17 cellular contexts compared by ENCODE assay signal in genomic region chr16:87033021-87033471, GRCh38.
DNase-seq lines count a peak whose midpoint lies in the region; ATAC-seq and TF ChIP-seq lines count a peak whose summit lies in the region.
"Had no signal": no experiment of that assay in that cellular context is flagged by ENCODE, and none has a peak within 500 bp of the region (broad histone marks: within the 10 kb centered on the region; RNA-seq: fewer than 3 reads in every experiment).

No MANE protein-coding gene starts in this region.

- H3K27me3 ChIP-seq in ascending aorta (no peaks in the 10 kb centered on the region), heart right ventricle (no peaks in the 10 kb centered on the region), neuronal stem cell (ENCODE audit: control insufficient read depth in 3 of 3, insufficient read depth in 3 of 3, low read depth in 1 of 3, low read length in 3 of 3) (peaks cover 0 to 7% (median 0%) of the 10 kb centered on the region in 3 experiments), tibial artery (no peaks in the 10 kb centered on the region), brain microvascular endothelial cell (replicated peaks) (no peaks in the 10 kb centered on the region)
- H3K27me3 ChIP-seq: Peyer's patch, SJSA1 had no signal

- no peak overlapping the region for H4K91ac ChIP-seq in neuronal stem cell (ENCODE audit: low read depth, low read length, poor library complexity)

- H3K4me1 ChIP-seq in ascending aorta (peaks cover 11 to 14% of the 10 kb centered on the region in 2 donors), heart right ventricle (peaks cover 0 to 25% (median 18%) of the 10 kb centered on the region in 9 donors), neuronal stem cell (ENCODE audit: control insufficient read depth in 2 of 2, insufficient read depth in 1 of 2, low read depth in 1 of 2, low read length in 2 of 2) (peaks cover 0 to 2% of the 10 kb centered on the region in 2 donors), tibial artery (peaks cover 0 to 27% (median 21%) of the 10 kb centered on the region in 4 donors)
- H3K4me1 ChIP-seq: Peyer's patch had no signal

- H3K36me3 ChIP-seq in ascending aorta (no peaks in the 10 kb centered on the region), heart right ventricle (no peaks in the 10 kb centered on the region), neuronal stem cell (replicated peaks in 1 of 2; ENCODE audit: control insufficient read depth in 2 of 2, insufficient read depth in 2 of 2, low read length in 2 of 2) (no peaks in the 10 kb centered on the region), tibial artery (no peaks in the 10 kb centered on the region), brain microvascular endothelial cell (replicated peaks) (no peaks in the 10 kb centered on the region)
- H3K36me3 ChIP-seq: Peyer's patch, SJSA1 had no signal

- H3K79me1 ChIP-seq in neuronal stem cell (ENCODE audit: low read depth, low read length) = no peaks in the 10 kb centered on the region

- no peaks in the 10 kb centered on the region for H3K9me3 ChIP-seq in ascending aorta
- no peaks in the 10 kb centered on the region for H3K9me3 ChIP-seq in heart right ventricle
- no peaks in the 10 kb centered on the region for H3K9me3 ChIP-seq in neuronal stem cell (replicated peaks in 1 of 2; ENCODE audit: control insufficient read depth in 2 of 2, insufficient read depth in 1 of 2, low read depth in 1 of 2, low read length in 2 of 2)
- no peaks in the 10 kb centered on the region for H3K9me3 ChIP-seq in tibial artery
- H3K9me3 ChIP-seq: Peyer's patch, SJSA1 had no signal

- no peak overlapping the region for H3K14ac ChIP-seq in neuronal stem cell (ENCODE audit: low read length)

- H3K4me2 ChIP-seq in neuronal stem cell (ENCODE audit: insufficient read depth, low read length, poor library complexity, severe bottlenecking) = no peak overlapping the region
- H3K4me2 ChIP-seq: GM23338 had no signal

- ATAC-seq in heart right ventricle = peak in 7 of 8 donors; percentile 14 to 56 (median 42)
- ATAC-seq in HG03025 (IDR thresholded peaks at IDR 0.05; ENCODE audit: low FRiP score, unreplicated experiment) = no peak
- ATAC-seq: GM23338 had no signal

- intact Hi-C loops in ascending aorta (cut with DNase I) (no loop called here), heart right ventricle (cut with DNase I) (loop anchor here in 1 of 10 donors (2.0 kb wide), 1 partner anchor 48 kb away; no protein-coding TSS in a partner anchor), tibial artery (cut with DNase I; ENCODE audit: low total_unique reads) (no loop called here)

- H2AK5ac ChIP-seq in neuronal stem cell (ENCODE audit: low read depth, low read length) = peak overlapping the region; percentile 94

- TF ChIP-seq CTCF in ascending aorta (IDR thresholded peaks at IDR 0.05) = no peak
- no peak for TF ChIP-seq CTCF in heart right ventricle (IDR thresholded peaks at IDR 0.05)
- TF ChIP-seq CTCF in tibial artery (IDR thresholded peaks at IDR 0.05) = no peak
- no peak for TF ChIP-seq CTCF in brain microvascular endothelial cell (IDR thresholded peaks at IDR 0.05; ENCODE audit: low read depth, low read length, missing control alignments)

- H3K23ac ChIP-seq in neuronal stem cell (ENCODE audit: low read depth, low read length, poor library complexity) = no peak overlapping the region

- DNase-seq in ascending aorta (ENCODE audit: low spot score in 2 of 2) (peak; percentile 37 to 86), heart right ventricle (peak in 1 of 2 donors; percentile 17), neuronal stem cell (ENCODE audit: low spot score) (no peak), tibial artery (peak; percentile 46 to 88), brain microvascular endothelial cell (no peak), cerebellum (ENCODE audit: low spot score) (no peak)
- DNase-seq: HCEC 1CT, MV-4-11, NCI-H1105 treated with DMSO at 0.1 percent for 48 hours, NCI-H2029 treated with DMSO at 0.1 percent for 48 hours, NCI-H345, NCI-H524, Peyer's patch had no signal

- no peak overlapping the region for H2BK15ac ChIP-seq in neuronal stem cell (ENCODE audit: low read length)

- H2BK12ac ChIP-seq in neuronal stem cell (ENCODE audit: low read length) = no peak overlapping the region

- no peak overlapping the region for H4K8ac ChIP-seq in neuronal stem cell (ENCODE audit: low read depth, low read length)

- no peak overlapping the region for H2AFZ ChIP-seq in neuronal stem cell (ENCODE audit: low read length)
- H2AFZ ChIP-seq: GM23338 had no signal

- no peak overlapping the region for H2BK5ac ChIP-seq in neuronal stem cell (ENCODE audit: low read length)

- no peak overlapping the region for H3K9ac ChIP-seq in neuronal stem cell (ENCODE audit: low read depth, low read length, poor library complexity)

- WGBS in heart right ventricle, 2 donors = 46 to 48% methylated on average over 15 of the region's 15 CpGs
- WGBS in neuronal stem cell (ENCODE audit: extremely low coverage in 2 of 2, insufficient read length in 2 of 2, insufficient replicate concordance in 1 of 2), 2 donors = no CpG with 5 or more reads among the region's 15 CpGs

- in situ Hi-C loops in brain microvascular endothelial cell (cut with HindIII; ENCODE audit: low pct_ligation_motif_present, low sequenced_read_pairs) = no loop called here

- no peak overlapping the region for H3K4ac ChIP-seq in neuronal stem cell (ENCODE audit: low read length)

- H3K4me3 ChIP-seq in ascending aorta (peak overlapping the region in 1 of 2 donors; percentile 36), heart right ventricle (no peak overlapping the region), neuronal stem cell (ENCODE audit: low read length in 2 of 2) (no peak overlapping the region), tibial artery (peak overlapping the region; percentile 12 to 25), brain microvascular endothelial cell (ENCODE audit: low read depth, low read length) (no peak overlapping the region)
- H3K4me3 ChIP-seq: GM23338, Peyer's patch, SJSA1 had no signal

- H3K18ac ChIP-seq in neuronal stem cell (ENCODE audit: low read length) = no peak overlapping the region

- peak overlapping the region; percentile 84 to 88 for H3K27ac ChIP-seq in ascending aorta
- peak overlapping the region in 7 of 10 donors; percentile 20 to 76 (median 58) for H3K27ac ChIP-seq in heart right ventricle
- no peak overlapping the region for H3K27ac ChIP-seq in neuronal stem cell (replicated peaks; ENCODE audit: low read length)
- H3K27ac ChIP-seq in tibial artery = peak overlapping the region; percentile 89
- H3K27ac ChIP-seq in brain microvascular endothelial cell = no peak overlapping the region
- H3K27ac ChIP-seq: C4-2B, Peyer's patch, SJSA1 had no signal

- H2BK120ac ChIP-seq in neuronal stem cell (ENCODE audit: low read depth, low read length) = no peak overlapping the region

Comparison
In these comparisons a context has a peak if more than half of its experiments do, and no peak if none do; other contexts are left out.
1. DNase-seq: peak in ascending aorta (2 of 2) and tibial artery (2 of 2); none in neuronal stem cell (single experiment), brain microvascular endothelial cell (single experiment) and cerebellum (single experiment).
2. H3K27ac ChIP-seq: peak in ascending aorta (2 of 2), heart right ventricle (7 of 10) and tibial artery (2 of 2); none in neuronal stem cell (single experiment) and brain microvascular endothelial cell (single experiment).
3. H3K4me3 ChIP-seq: peak in tibial artery (2 of 2); none in heart right ventricle (0 of 10), neuronal stem cell (0 of 2) and brain microvascular endothelial cell (single experiment).